In the genomic region with DNA sequence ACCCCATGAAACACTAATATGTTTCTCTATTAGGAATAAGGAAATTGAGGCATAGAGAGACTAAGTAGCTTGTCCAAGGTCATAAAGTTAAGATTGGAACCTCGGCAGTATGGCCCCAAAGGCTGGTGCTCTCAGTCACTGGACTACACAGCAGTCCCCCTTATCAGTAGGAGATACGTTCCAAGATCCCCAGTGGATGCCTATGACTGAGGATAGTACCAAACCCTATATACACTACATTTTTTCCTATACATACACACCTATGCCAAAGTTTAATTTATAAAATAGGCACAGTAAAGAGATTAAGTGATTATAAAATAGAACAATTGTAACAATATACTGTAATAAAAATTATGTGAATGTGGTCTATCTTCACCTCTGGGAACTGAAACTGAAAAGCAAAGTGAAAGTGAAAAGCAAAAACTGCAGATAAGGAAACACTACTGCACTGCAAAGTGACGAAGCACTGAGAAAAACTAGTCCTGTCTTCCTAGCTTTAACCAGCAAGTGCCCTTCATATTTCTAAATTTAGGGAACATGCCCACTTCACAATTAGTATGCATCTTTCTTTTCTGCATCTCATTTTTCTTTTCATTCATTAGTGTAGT, we compare ENCODE assay signal across 1 cellular context.
TF ChIP-seq lines count a peak whose summit lies in the region.

No MANE protein-coding gene starts in this region.

TF ChIP-seq in GM12878, 131 proteins besides CTCF, POLR2A, EP300 and RAD21 (continued from another document):
- TF ChIP-seq, protein P1, sequence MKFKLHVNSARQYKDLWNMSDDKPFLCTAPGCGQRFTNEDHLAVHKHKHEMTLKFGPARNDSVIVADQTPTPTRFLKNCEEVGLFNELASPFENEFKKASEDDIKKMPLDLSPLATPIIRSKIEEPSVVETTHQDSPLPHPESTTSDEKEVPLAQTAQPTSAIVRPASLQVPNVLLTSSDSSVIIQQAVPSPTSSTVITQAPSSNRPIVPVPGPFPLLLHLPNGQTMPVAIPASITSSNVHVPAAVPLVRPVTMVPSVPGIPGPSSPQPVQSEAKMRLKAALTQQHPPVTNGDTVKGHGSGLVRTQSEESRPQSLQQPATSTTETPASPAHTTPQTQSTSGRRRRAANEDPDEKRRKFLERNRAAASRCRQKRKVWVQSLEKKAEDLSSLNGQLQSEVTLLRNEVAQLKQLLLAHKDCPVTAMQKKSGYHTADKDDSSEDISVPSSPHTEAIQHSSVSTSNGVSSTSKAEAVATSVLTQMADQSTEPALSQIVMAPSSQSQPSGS (IDR thresholded peaks at IDR 0.05; ENCODE audit: low read length) = peak; percentile 46; the same call in 1 of the 2 replicates
- no peak for TF ChIP-seq CREM (IDR thresholded peaks at IDR 0.05; ENCODE audit: low read depth)
- TF ChIP-seq MTA2 (IDR thresholded peaks at IDR 0.05; ENCODE audit: low read depth) = peak; percentile 53; the same call in 1 of the 2 replicates
- TF ChIP-seq POU2F2 (IDR thresholded peaks at IDR 0.05; ENCODE audit: borderline replicate concordance, low read depth, low read length) = no peak
- no peak for TF ChIP-seq SP1 (IDR thresholded peaks at IDR 0.05; ENCODE audit: low read depth, low read length)
- 0 out of 2 replicates have a peak, but pooled peaks have one; percentile 32 for TF ChIP-seq DPF2 (IDR thresholded peaks at IDR 0.05)
- peak; percentile 18; the same call in 1 of the 2 replicates for TF ChIP-seq FOXM1 (IDR thresholded peaks at IDR 0.05; ENCODE audit: low read depth, low read length)
- TF ChIP-seq, protein P2, sequence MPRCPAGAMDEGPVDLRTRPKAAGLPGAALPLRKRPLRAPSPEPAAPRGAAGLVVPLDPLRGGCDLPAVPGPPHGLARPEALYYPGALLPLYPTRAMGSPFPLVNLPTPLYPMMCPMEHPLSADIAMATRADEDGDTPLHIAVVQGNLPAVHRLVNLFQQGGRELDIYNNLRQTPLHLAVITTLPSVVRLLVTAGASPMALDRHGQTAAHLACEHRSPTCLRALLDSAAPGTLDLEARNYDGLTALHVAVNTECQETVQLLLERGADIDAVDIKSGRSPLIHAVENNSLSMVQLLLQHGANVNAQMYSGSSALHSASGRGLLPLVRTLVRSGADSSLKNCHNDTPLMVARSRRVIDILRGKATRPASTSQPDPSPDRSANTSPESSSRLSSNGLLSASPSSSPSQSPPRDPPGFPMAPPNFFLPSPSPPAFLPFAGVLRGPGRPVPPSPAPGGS (IDR thresholded peaks at IDR 0.05; ENCODE audit: borderline replicate concordance, insufficient read depth, low read depth, low read length, poor library complexity, severe bottlenecking) = no peak
- peak; percentile 67 to 70; a peak in 2 of 4 replicates for TF ChIP-seq IKZF2 (IDR thresholded peaks at IDR 0.05)
- no peak for TF ChIP-seq GABPA (IDR thresholded peaks at IDR 0.05; ENCODE audit: low read depth)
- TF ChIP-seq, protein P3, sequence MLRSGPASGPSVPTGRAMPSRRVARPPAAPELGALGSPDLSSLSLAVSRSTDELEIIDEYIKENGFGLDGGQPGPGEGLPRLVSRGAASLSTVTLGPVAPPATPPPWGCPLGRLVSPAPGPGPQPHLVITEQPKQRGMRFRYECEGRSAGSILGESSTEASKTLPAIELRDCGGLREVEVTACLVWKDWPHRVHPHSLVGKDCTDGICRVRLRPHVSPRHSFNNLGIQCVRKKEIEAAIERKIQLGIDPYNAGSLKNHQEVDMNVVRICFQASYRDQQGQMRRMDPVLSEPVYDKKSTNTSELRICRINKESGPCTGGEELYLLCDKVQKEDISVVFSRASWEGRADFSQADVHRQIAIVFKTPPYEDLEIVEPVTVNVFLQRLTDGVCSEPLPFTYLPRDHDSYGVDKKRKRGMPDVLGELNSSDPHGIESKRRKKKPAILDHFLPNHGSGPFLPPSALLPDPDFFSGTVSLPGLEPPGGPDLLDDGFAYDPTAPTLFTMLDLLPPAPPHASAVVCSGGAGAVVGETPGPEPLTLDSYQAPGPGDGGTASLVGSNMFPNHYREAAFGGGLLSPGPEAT (IDR thresholded peaks at IDR 0.05; ENCODE audit: low read depth) = peak; percentile 34; the same call in 1 of the 2 replicates
- no peak for TF ChIP-seq HDAC6 (IDR thresholded peaks at IDR 0.05; ENCODE audit: unreplicated experiment)
- no peak for TF ChIP-seq MYB (IDR thresholded peaks at IDR 0.05; ENCODE audit: borderline replicate concordance, low read depth, low read length)
